In genomic region chr10:11214407-11214806, GRCh38 we compare ENCODE assay signal across 31 cellular contexts.
A peak's percentile ranks its signal among the peaks of the same experiment; 100 is the strongest.
DNase-seq lines count a peak whose midpoint lies in the region; ATAC-seq lines count a peak whose summit lies in the region.
"Had no signal": no experiment of that assay in that cellular context is flagged by ENCODE, and none has a peak within 500 bp of the region (broad histone marks: within the 10 kb centered on the region; RNA-seq: fewer than 3 reads in every experiment).

No MANE protein-coding gene starts in this region.

- H3K36me3 Mint-ChIP-seq in activated CD8-positive, alpha-beta memory T cell treated with anti-CD3 and anti-CD28 coated beads, Interleukin-2, amount 10 ng/mL, durations not matched to agents 7 days and 5 days: peaks cover 82% of the 10 kb centered on the region
- H3K36me3 Mint-ChIP-seq in CD8-positive, alpha-beta memory T cell: peaks cover 0 to 85% (median 20%) of the 10 kb centered on the region in 3 donors
- peaks cover 30% of the 10 kb centered on the region for H3K36me3 Mint-ChIP-seq in activated naive CD8-positive, alpha-beta T cell
- H3K36me3 Mint-ChIP-seq in natural killer cell treated with Interleukin-12 subunit alpha and Interleukin-12 subunit beta and Interleukin-15 and Interleukin-18, amount 100 ng/mL, for 72 hours: peaks cover 46% of the 10 kb centered on the region

- CTCF ChIA-PET in activated CD8-positive, alpha-beta memory T cell treated with anti-CD3 and anti-CD28 coated beads, Interleukin-2, amount 10 ng/mL, durations not matched to agents 7 days and 5 days (lab: Charles Lee): interaction anchor here (1.4 kb wide), 1 partner anchor 22 kb away, joined by 3 read pairs; no protein-coding TSS in a partner anchor
- CTCF ChIA-PET in CD8-positive, alpha-beta memory T cell (lab: Charles Lee): interaction anchor here (1.4 kb wide), 1 partner anchor 17 kb away, joined by 3 read pairs; no protein-coding TSS in a partner anchor

- H3K36me3 ChIP-seq in CD8-positive, alpha-beta memory T cell (ENCODE audit: insufficient read depth, low read length): peaks cover 16% of the 10 kb centered on the region
- H3K36me3 ChIP-seq: adrenal gland, MG63 had no signal

- ATAC-seq in activated CD8-positive, alpha-beta memory T cell treated with anti-CD3 and anti-CD28 coated beads, Interleukin-2, amount 10 ng/mL, durations not matched to agents 7 days and 5 days: no peak
- ATAC-seq in natural killer cell treated with Interleukin-12 subunit alpha and Interleukin-12 subunit beta and Interleukin-15 and Interleukin-18, amount 100 ng/mL, for 72 hours: no peak
- ATAC-seq in HG02623 (IDR thresholded peaks at IDR 0.05; ENCODE audit: unreplicated experiment): no peak
- ATAC-seq: left ventricle myocardium superior, Right ventricle myocardium inferior, SK-N-SH treated with all-trans-retinoic acid at 6 μM for 48 hours had no signal

- H3K27me3 Mint-ChIP-seq in activated CD8-positive, alpha-beta memory T cell treated with anti-CD3 and anti-CD28 coated beads, Interleukin-2, amount 10 ng/mL, durations not matched to agents 7 days and 5 days: no peaks in the 10 kb centered on the region
- no peaks in the 10 kb centered on the region for H3K27me3 Mint-ChIP-seq in CD8-positive, alpha-beta memory T cell
- no peaks in the 10 kb centered on the region for H3K27me3 Mint-ChIP-seq in activated naive CD8-positive, alpha-beta T cell
- H3K27me3 Mint-ChIP-seq in natural killer cell treated with Interleukin-12 subunit alpha and Interleukin-12 subunit beta and Interleukin-15 and Interleukin-18, amount 100 ng/mL, for 72 hours: no peaks in the 10 kb centered on the region

- POLR2A ChIA-PET in CD8-positive, alpha-beta memory T cell (lab: Charles Lee): interaction anchor here (0.5 to 0.9 kb wide), 2 partner anchors 49 to 1431 kb away, joined by 3 to 11 read pairs; no protein-coding TSS in a partner anchor

- peaks cover 83% of the 10 kb centered on the region for H3K4me1 ChIP-seq in CD8-positive, alpha-beta memory T cell (ENCODE audit: insufficient read depth, low read length)
- H3K4me1 ChIP-seq: right lobe of liver had no signal

- H3K9me3 ChIP-seq in CD8-positive, alpha-beta memory T cell (ENCODE audit: low read length): no peaks in the 10 kb centered on the region
- H3K9me3 ChIP-seq: adrenal gland, esophagus muscularis mucosa, MG63, right lobe of liver, tibial nerve had no signal

- no peak overlapping the region for H3K27ac ChIP-seq in CD8-positive, alpha-beta memory T cell (ENCODE audit: low read depth, low read length)
- H3K27ac ChIP-seq: adrenal gland, esophagus muscularis mucosa, KMS-11, PC-9, right lobe of liver, tibial nerve, VCaP had no signal

- H3K27me3 ChIP-seq in CD8-positive, alpha-beta memory T cell (ENCODE audit: insufficient read depth, low read length, poor library complexity, severe bottlenecking): no peaks in the 10 kb centered on the region
- H3K27me3 ChIP-seq: adrenal gland, esophagus muscularis mucosa, MG63, right lobe of liver, tibial nerve had no signal

- DNase-seq in activated CD8-positive, alpha-beta memory T cell treated with anti-CD3 and anti-CD28 coated beads, Interleukin-2, amount 10 ng/mL, durations not matched to agents 7 days and 5 days: no peak
- no peak for DNase-seq in activated CD8-positive, alpha-beta memory T cell treated with anti-CD3 and anti-CD28 coated beads for 24 hours
- DNase-seq in CD8-positive, alpha-beta memory T cell: no peak
- no peak for DNase-seq in natural killer cell treated with Interleukin-12 subunit alpha and Interleukin-12 subunit beta and Interleukin-15 and Interleukin-18, amount 100 ng/mL, for 72 hours (ENCODE audit: low spot score)
- DNase-seq in SKM-1 (lab: John Stamatoyannopoulos, UW; ENCODE audit: unreplicated experiment) (no peak), NCI-H1417 (lab: John Stamatoyannopoulos, UW) (no peak)
- DNase-seq: activated gamma-delta T cell treated with Interleukin-2 at 50 U/mL for 16 hours; adrenal gland; AML-193; dermis blood vessel endothelial cell; foreskin fibroblast; H9; head of caudate nucleus; left ventricle myocardium superior; mesendoderm; MG63; NCI-H1105 treated with DMSO at 0.1 percent for 48 hours; NCI-H2081; NCI-H2227 treated with DMSO at 0.1 percent for 48 hours; NCI-H526; PC-9; right lobe of liver; stimulated activated CD8-positive, alpha-beta memory T cell treated with anti-CD3 and anti-CD28 coated beads, Interleukin-4, amount 100 ng/mL, for 48 hours had no signal

- no peaks in the 10 kb centered on the region for H3K9me3 Mint-ChIP-seq in activated CD8-positive, alpha-beta memory T cell treated with anti-CD3 and anti-CD28 coated beads, Interleukin-2, amount 10 ng/mL, durations not matched to agents 7 days and 5 days (ENCODE audit: low read depth)
- H3K9me3 Mint-ChIP-seq in CD8-positive, alpha-beta memory T cell: no peaks in the 10 kb centered on the region
- no peaks in the 10 kb centered on the region for H3K9me3 Mint-ChIP-seq in activated naive CD8-positive, alpha-beta T cell (ENCODE audit: low read depth)
- no peaks in the 10 kb centered on the region for H3K9me3 Mint-ChIP-seq in natural killer cell treated with Interleukin-12 subunit alpha and Interleukin-12 subunit beta and Interleukin-15 and Interleukin-18, amount 100 ng/mL, for 72 hours
- H3K9me3 Mint-ChIP-seq: H9 had no signal

- peaks cover 90% of the 10 kb centered on the region for H3K4me1 Mint-ChIP-seq in activated CD8-positive, alpha-beta memory T cell treated with anti-CD3 and anti-CD28 coated beads, Interleukin-2, amount 10 ng/mL, durations not matched to agents 7 days and 5 days
- peaks cover 93 to 100% (median 99%) of the 10 kb centered on the region in 3 donors for H3K4me1 Mint-ChIP-seq in CD8-positive, alpha-beta memory T cell
- H3K4me1 Mint-ChIP-seq in activated naive CD8-positive, alpha-beta T cell (ENCODE audit: low read depth): peaks cover 100% of the 10 kb centered on the region
- H3K4me1 Mint-ChIP-seq in natural killer cell treated with Interleukin-12 subunit alpha and Interleukin-12 subunit beta and Interleukin-15 and Interleukin-18, amount 100 ng/mL, for 72 hours (ENCODE audit: low read depth in 2 of 2): peaks cover 82 to 96% of the 10 kb centered on the region in 2 donors

- peak overlapping the region; percentile 50 for H3K27ac Mint-ChIP-seq in activated CD8-positive, alpha-beta memory T cell treated with anti-CD3 and anti-CD28 coated beads, Interleukin-2, amount 10 ng/mL, durations not matched to agents 7 days and 5 days
- peak overlapping the region in 7 of 8 donors; percentile 75 to 95 (median 86) for H3K27ac Mint-ChIP-seq in CD8-positive, alpha-beta memory T cell
- H3K27ac Mint-ChIP-seq in activated naive CD8-positive, alpha-beta T cell: peak overlapping the region; percentile 97
- no peak overlapping the region for H3K27ac Mint-ChIP-seq in natural killer cell treated with Interleukin-12 subunit alpha and Interleukin-12 subunit beta and Interleukin-15 and Interleukin-18, amount 100 ng/mL, for 72 hours
- H3K27ac Mint-ChIP-seq: H9 had no signal

- H3K4me3 ChIP-seq in CD8-positive, alpha-beta memory T cell (ENCODE audit: low read length): no peak overlapping the region
- H3K4me3 ChIP-seq: adrenal gland, esophagus muscularis mucosa, MG63, PC-9, right lobe of liver, tibial nerve had no signal

- H3K4me3 Mint-ChIP-seq in activated CD8-positive, alpha-beta memory T cell treated with anti-CD3 and anti-CD28 coated beads, Interleukin-2, amount 10 ng/mL, durations not matched to agents 7 days and 5 days: no peak overlapping the region
- H3K4me3 Mint-ChIP-seq in CD8-positive, alpha-beta memory T cell: peak overlapping the region in 3 of 7 donors; percentile 16 to 46 (median 44)
- no peak overlapping the region for H3K4me3 Mint-ChIP-seq in activated naive CD8-positive, alpha-beta T cell
- H3K4me3 Mint-ChIP-seq in natural killer cell treated with Interleukin-12 subunit alpha and Interleukin-12 subunit beta and Interleukin-15 and Interleukin-18, amount 100 ng/mL, for 72 hours: peak overlapping the region; percentile 54
- H3K4me3 Mint-ChIP-seq: H9 had no signal

Comparison
In these comparisons a context has a peak if more than half of its experiments do, and no peak if none do; other contexts are left out.
1. H3K27ac Mint-ChIP-seq: peak in activated CD8-positive, alpha-beta memory T cell treated with anti-CD3 and anti-CD28 coated beads, Interleukin-2, amount 10 ng/mL, durations not matched to agents 7 days and 5 days (single experiment), CD8-positive, alpha-beta memory T cell (7 of 8) and activated naive CD8-positive, alpha-beta T cell (single experiment); none in natural killer cell treated with Interleukin-12 subunit alpha and Interleukin-12 subunit beta and Interleukin-15 and Interleukin-18, amount 100 ng/mL, for 72 hours (0 of 2).